23 cellular contexts compared by ENCODE assay signal in genomic region chr9:91310037-91310436, GRCh38.
"Had no signal": no experiment of that assay in that cellular context is flagged by ENCODE, and none has a peak within 500 bp of the region (broad histone marks: within the 10 kb centered on the region; RNA-seq: fewer than 3 reads in every experiment).

No MANE protein-coding gene starts in this region.

- ATAC-seq: left ventricle myocardium superior; lower lobe of right lung; natural killer cell; psoas muscle; right cardiac atrium; stimulated activated naive B cell treated with anti-CD40 and anti-IgM and Interleukin-4, amounts not matched to agents 10 μg/mL and 1 μg/mL and 100 μg/mL, for 72 hours had no signal

- H3K9me3 ChIP-seq: esophagus squamous epithelium, lower lobe of right lung, ovary, psoas muscle, sigmoid colon, thoracic aorta, tibial nerve, vagina had no signal

- H3K4me3 ChIP-seq: coronary artery, esophagus squamous epithelium, lower lobe of right lung, ovary, psoas muscle, sigmoid colon, thoracic aorta, tibial nerve, vagina had no signal

- H3K36me3 Mint-ChIP-seq: natural killer cell had no signal

- DNase-seq: dermis blood vessel endothelial cell; effector memory CD4-positive, alpha-beta T cell; esophagus squamous epithelium; foreskin melanocyte; glutamatergic neuron; hypothalamus; immature natural killer cell; left ventricle myocardium superior; lower lobe of right lung; natural killer cell; occipital lobe; ovary; posterior cingulate gyrus; psoas muscle; right cardiac atrium; sigmoid colon; stimulated activated CD4-positive, alpha-beta T cell treated with anti-CD3 and anti-CD28 coated beads, Interleukin-4, amount 100 ng/mL, for 4 hours; stimulated activated naive B cell treated with anti-CD40 and anti-IgM and Interleukin-4, amounts not matched to agents 10 μg/mL and 1 μg/mL and 100 μg/mL, for 72 hours had no signal

- H3K27ac ChIP-seq: coronary artery, esophagus squamous epithelium, lower lobe of right lung, ovary, psoas muscle, sigmoid colon, thoracic aorta, vagina had no signal

- H3K36me3 ChIP-seq: lower lobe of right lung, ovary, sigmoid colon, thoracic aorta, vagina had no signal

- H3K4me1 ChIP-seq: lower lobe of right lung had no signal

- H3K27me3 ChIP-seq: esophagus squamous epithelium, ovary, sigmoid colon, tibial nerve, vagina had no signal

- H3K27me3 Mint-ChIP-seq: stimulated activated naive B cell treated with anti-CD40 and anti-IgM and Interleukin-4, amounts not matched to agents 10 μg/mL and 1 μg/mL and 100 μg/mL, for 72 hours; stimulated activated naive CD8-positive, alpha-beta T cell treated with anti-CD3 and anti-CD28 coated beads, Interleukin-15, Interleukin-2, amounts not matched to agents 100 ng/mL and 50 ng/mL, for 24 hours had no signal

- H3K27ac Mint-ChIP-seq: immature natural killer cell; natural killer cell; stimulated activated naive B cell treated with anti-CD40 and anti-IgM and Interleukin-4, amounts not matched to agents 10 μg/mL and 1 μg/mL and 100 μg/mL, for 72 hours; stimulated activated naive CD8-positive, alpha-beta T cell treated with anti-CD3 and anti-CD28 coated beads, Interleukin-15, Interleukin-2, amounts not matched to agents 100 ng/mL and 50 ng/mL, for 24 hours had no signal

- H3K9me3 Mint-ChIP-seq: immature natural killer cell; natural killer cell; stimulated activated naive B cell treated with anti-CD40 and anti-IgM and Interleukin-4, amounts not matched to agents 10 μg/mL and 1 μg/mL and 100 μg/mL, for 72 hours; stimulated activated naive CD8-positive, alpha-beta T cell treated with anti-CD3 and anti-CD28 coated beads, Interleukin-15, Interleukin-2, amounts not matched to agents 100 ng/mL and 50 ng/mL, for 24 hours had no signal

- H3K4me3 Mint-ChIP-seq: immature natural killer cell; natural killer cell; stimulated activated naive B cell treated with anti-CD40 and anti-IgM and Interleukin-4, amounts not matched to agents 10 μg/mL and 1 μg/mL and 100 μg/mL, for 72 hours; stimulated activated naive CD8-positive, alpha-beta T cell treated with anti-CD3 and anti-CD28 coated beads, Interleukin-15, Interleukin-2, amounts not matched to agents 100 ng/mL and 50 ng/mL, for 24 hours had no signal
